In the genomic region with DNA sequence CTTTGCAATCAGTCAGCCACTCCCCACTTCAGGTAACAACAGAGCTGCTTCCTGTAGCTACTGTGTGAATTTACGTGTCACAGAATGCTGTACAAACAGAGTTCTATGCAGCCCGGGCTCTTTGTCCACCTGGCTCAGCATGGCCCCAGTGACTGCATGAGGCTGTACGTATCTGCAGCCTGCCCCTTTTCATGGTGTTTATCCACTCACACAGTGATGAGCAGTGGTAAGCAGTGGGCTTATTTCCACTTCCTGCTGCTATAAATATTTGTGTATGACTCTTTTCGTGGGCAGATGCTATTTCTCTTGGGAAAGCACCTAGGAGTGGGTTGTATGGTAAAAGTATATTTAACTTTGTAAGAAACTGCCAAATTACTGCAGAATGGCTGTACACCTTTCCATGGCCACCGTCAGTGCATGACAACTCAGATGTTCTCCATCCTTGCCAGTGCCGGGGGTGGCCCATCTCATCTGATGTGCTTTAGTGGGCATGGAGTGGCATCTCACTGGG, we compare ENCODE assay signal across 8 cellular contexts. TPM values are rescaled to one million over a fixed set of nuclear protein-coding genes. Genes with fewer than 3 reads are reported as not detected.
A peak's percentile ranks its signal among the peaks of the same experiment; 100 is the strongest.
DNase-seq lines count a peak whose midpoint lies in the region; ATAC-seq and TF ChIP-seq lines count a peak whose summit lies in the region.

No MANE protein-coding gene starts in this region.

- ATAC-seq in HG02759 (IDR thresholded peaks at IDR 0.05; ENCODE audit: unreplicated experiment) (peak; percentile 67), upper lobe of right lung (peak; percentile 64), GM18505 (IDR thresholded peaks at IDR 0.05; ENCODE audit: unreplicated experiment) (no peak)

- intact Hi-C loops in upper lobe of right lung (cut with DNase I): no loop called here

- H3K9me3 ChIP-seq in hepatocyte (ENCODE audit: low read depth) (no peaks in the 10 kb centered on the region), upper lobe of right lung (no peaks in the 10 kb centered on the region)

- DNase-seq in CD1c-positive myeloid dendritic cell (ENCODE audit: extremely low spot score) (peak; percentile 58), hepatocyte (ENCODE audit: low spot score) (peak; percentile 58), upper lobe of right lung (peak; percentile 39), GF-D8 (lab: John Stamatoyannopoulos, UW) (no peak)
- DNase-seq in activated CD4-positive, alpha-beta T cell treated with anti-CD3 and anti-CD28 coated beads for 48 hours: peak; percentile 54
- DNase-seq in effector CD8-positive, alpha-beta T cell (lab: John Stamatoyannopoulos, UW): no peak

- no peaks in the 10 kb centered on the region for H3K36me3 ChIP-seq in hepatocyte (replicated peaks; ENCODE audit: insufficient read depth, low read depth)
- no peaks in the 10 kb centered on the region for H3K36me3 ChIP-seq in upper lobe of right lung

- TF ChIP-seq CTCF in hepatocyte (IDR thresholded peaks at IDR 0.05; ENCODE audit: poor library complexity) (no peak), upper lobe of right lung (IDR thresholded peaks at IDR 0.05) (no peak)

- no peak overlapping the region for H3K4me2 ChIP-seq in hepatocyte

- TF ChIP-seq POLR2A in GM18505 (IDR thresholded peaks at IDR 0.05; ENCODE audit: borderline replicate concordance, extremely low read depth, insufficient read depth, insufficient read length): no peak

- H3K27me3 ChIP-seq in hepatocyte (no peaks in the 10 kb centered on the region), upper lobe of right lung (no peaks in the 10 kb centered on the region)

- no peak overlapping the region for H2AFZ ChIP-seq in hepatocyte

- no peaks in the 10 kb centered on the region for H3K9me2 ChIP-seq in hepatocyte (replicated peaks; ENCODE audit: insufficient read depth)

- peaks cover 6% of the 10 kb centered on the region for H3K4me1 ChIP-seq in hepatocyte (ENCODE audit: insufficient read depth)
- no peaks in the 10 kb centered on the region for H3K4me1 ChIP-seq in upper lobe of right lung

- 43% methylated on average over 6 of the region's 6 CpGs for WGBS in hepatocyte (ENCODE audit: low lambda C conversion rate, missing lambda C conversion rate)

- no peaks in the 10 kb centered on the region for H3K79me2 ChIP-seq in hepatocyte

- H3K4me3 ChIP-seq in hepatocyte (no peak overlapping the region), upper lobe of right lung (no peak overlapping the region)

- H3K27ac ChIP-seq in hepatocyte (peak overlapping the region; percentile 54), upper lobe of right lung (no peak overlapping the region)

- H4K20me1 ChIP-seq in hepatocyte (ENCODE audit: insufficient read depth, poor library complexity, severe bottlenecking): no peaks in the 10 kb centered on the region

RNA-seq across cellular contexts. Expression of a gene that starts 43.3 kb away (rescaled TPM):
- total RNA-seq in hepatocyte (not detected in 2 replicates), upper lobe of right lung (0.23 TPM)
- polyA plus RNA-seq in hepatocyte: 0.57 TPM in 1 of 2 replicates, not detected in the other

Comparison
In these comparisons a context has a peak if more than half of its experiments do, and no peak if none do; other contexts are left out.
1. DNase-seq: peak in CD1c-positive myeloid dendritic cell (single experiment), activated CD4-positive, alpha-beta T cell treated with anti-CD3 and anti-CD28 coated beads for 48 hours (single experiment), hepatocyte (single experiment) and upper lobe of right lung (single experiment); none in GF-D8 (single experiment) and effector CD8-positive, alpha-beta T cell (single experiment).